ENCODE assay signal across 9 cellular contexts in genomic region chr6:85453052-85453451, GRCh38. TPM values are rescaled to one million over a fixed set of nuclear protein-coding genes. Genes with fewer than 3 reads are reported as not detected.
DNase-seq lines count a peak whose midpoint lies in the region; ATAC-seq and TF ChIP-seq lines count a peak whose summit lies in the region.
"Had no signal": no experiment of that assay in that cellular context is flagged by ENCODE, and none has a peak within 500 bp of the region (broad histone marks: within the 10 kb centered on the region; RNA-seq: fewer than 3 reads in every experiment).

No MANE protein-coding gene starts in this region.

- peaks cover 2% of the 10 kb centered on the region for H3K27me3 Mint-ChIP-seq in CD8-positive, alpha-beta T cell (ENCODE audit: low read depth)

- no peak for DNase-seq in CD8-positive, alpha-beta T cell
- DNase-seq in Panc1 (ENCODE audit: low read depth, low spot score) = no peak
- no peak for DNase-seq in coronary artery (ENCODE audit: low spot score)
- DNase-seq in osteoblast (ENCODE audit: insufficient read length, low spot score, missing footprints) = no peak
- no peak for DNase-seq in NCI-H2107 treated with DMSO at 0.1 percent for 48 hours (lab: John Stamatoyannopoulos, UW; ENCODE audit: unreplicated experiment)
- DNase-seq in NCI-H146 treated with DMSO at 0.1 percent for 48 hours (lab: John Stamatoyannopoulos, UW; ENCODE audit: unreplicated experiment) = no peak
- no peak for DNase-seq in NCI-H1105 (lab: John Stamatoyannopoulos, UW)
- no peak for DNase-seq in HAP-1 (ENCODE audit: low spot score in 2 of 2)
- DNase-seq: testis had no signal

- peaks cover 85% of the 10 kb centered on the region for H3K4me1 Mint-ChIP-seq in CD8-positive, alpha-beta T cell (ENCODE audit: low read depth)

- in situ Hi-C loops in Panc1 (cut with HindIII; ENCODE audit: low pct_unique_long_range_greater_than_20kb, low sequenced_read_pairs) = no loop called here
- in situ Hi-C loops in HAP-1 (cut with MboI; ENCODE audit: low sequenced_read_pairs) = no loop called here

- H3K36me3 ChIP-seq in CD8-positive, alpha-beta T cell (ENCODE audit: insufficient read depth, low read length) = no peaks in the 10 kb centered on the region
- no peaks in the 10 kb centered on the region; the same call in none of the 2 replicates for H3K36me3 ChIP-seq in Panc1 (ENCODE audit: control insufficient read depth, insufficient read depth, low read length)
- peaks cover 32% of the 10 kb centered on the region for H3K36me3 ChIP-seq in osteoblast (ENCODE audit: insufficient read depth, low read length)
- H3K36me3 ChIP-seq in HAP-1 (replicated peaks) = no peaks in the 10 kb centered on the region

- no peaks in the 10 kb centered on the region for H3K27me3 ChIP-seq in CD8-positive, alpha-beta T cell (ENCODE audit: insufficient read depth, low read length)
- no peaks in the 10 kb centered on the region for H3K27me3 ChIP-seq in Panc1 (ENCODE audit: control insufficient read depth, insufficient read depth, low read length)
- H3K27me3 ChIP-seq in osteoblast (ENCODE audit: insufficient read depth, low read length) = no peaks in the 10 kb centered on the region
- H3K27me3 ChIP-seq in HAP-1 (ENCODE audit: low read depth) = peaks cover 17% of the 10 kb centered on the region
- H3K27me3 ChIP-seq: testis had no signal

- ATAC-seq in CD8-positive, alpha-beta T cell = no peak
- no peak for ATAC-seq in Panc1

- peak overlapping the region; percentile 98 for H3K4me3 Mint-ChIP-seq in CD8-positive, alpha-beta T cell

- no peaks in the 10 kb centered on the region for H3K9me3 ChIP-seq in CD8-positive, alpha-beta T cell (ENCODE audit: low read length)
- H3K9me3 ChIP-seq in Panc1 (ENCODE audit: control insufficient read depth, insufficient read depth, low read depth, low read length) = no peaks in the 10 kb centered on the region
- H3K9me3 ChIP-seq in osteoblast (ENCODE audit: low read depth, low read length) = no peaks in the 10 kb centered on the region
- no peaks in the 10 kb centered on the region for H3K9me3 ChIP-seq in HAP-1
- H3K9me3 ChIP-seq: testis had no signal

- H3K27ac ChIP-seq in CD8-positive, alpha-beta T cell (ENCODE audit: low read depth, low read length) = peak overlapping the region; percentile 6
- peak overlapping the region; percentile 93 for H3K27ac ChIP-seq in Panc1 (ENCODE audit: low read length)
- H3K27ac ChIP-seq in coronary artery = peak overlapping the region in 1 of 2 donors; percentile 48
- peak overlapping the region; percentile 92 for H3K27ac ChIP-seq in osteoblast (ENCODE audit: low read depth, low read length)

- intact Hi-C loops in CD8-positive, alpha-beta T cell (cut with DNase I, micrococcal nuclease) = loop anchor here in 1 of 2 experiments (10.0 kb wide), 1 partner anchor 222 kb away; no protein-coding TSS in a partner anchor
- intact Hi-C loops in Panc1 (cut with micrococcal nuclease; ENCODE audit: unreplicated experiment) = no loop called here

- H3K27ac Mint-ChIP-seq in CD8-positive, alpha-beta T cell = peak overlapping the region; percentile 97

- peaks cover 68% of the 10 kb centered on the region for H3K4me1 ChIP-seq in CD8-positive, alpha-beta T cell (ENCODE audit: insufficient read depth, low read length)
- H3K4me1 ChIP-seq in Panc1 (ENCODE audit: control insufficient read depth, insufficient read depth, low read length) (peaks cover 54% of the 10 kb centered on the region), osteoblast (ENCODE audit: insufficient read depth, low read length) (peaks cover 58% of the 10 kb centered on the region), HAP-1 (no peaks in the 10 kb centered on the region)

- POLR2A ChIA-PET in CD8-positive, alpha-beta T cell (lab: Charles Lee) = interaction anchor here (1.0 to 5.3 kb wide), 2 partner anchors 10 to 49 kb away, joined by 3 to 69 read pairs; no protein-coding TSS in a partner anchor
- POLR2A ChIA-PET in Panc1 (lab: Charles Lee) = no interaction called here

- BruUV-seq in Panc1 (replicated peaks; lab: Mats Ljungman, UMichigan) = no TSS peak

- H3K79me2 ChIP-seq in osteoblast (ENCODE audit: insufficient read depth, low read length) = peaks cover 95% of the 10 kb centered on the region

- H3K4me3 ChIP-seq in CD8-positive, alpha-beta T cell (ENCODE audit: low read depth, low read length) = peak overlapping the region; percentile 25
- H3K4me3 ChIP-seq in Panc1 (ENCODE audit: low read depth in 2 of 2, low read length in 2 of 2) (peak overlapping the region; percentile 87 to 96; a peak in 3 of 4 replicates), coronary artery (peak overlapping the region; percentile 85), osteoblast (ENCODE audit: insufficient read depth, low read length) (peak overlapping the region; percentile 86), HAP-1 (no peak overlapping the region)
- H3K4me3 ChIP-seq: testis had no signal

- peak overlapping the region; percentile 78 for H3K4me2 ChIP-seq in osteoblast (ENCODE audit: insufficient read depth, low read length)

- CTCF ChIA-PET in CD8-positive, alpha-beta T cell (lab: Charles Lee) = interaction anchor here (0.5 to 18.4 kb wide), 3 partner anchors 27 to 81 kb away, joined by 3 to 187 read pairs (median 36); no protein-coding TSS in a partner anchor
- CTCF ChIA-PET in Panc1 (lab: Charles Lee) = no interaction called here

- H2AFZ ChIP-seq in osteoblast (ENCODE audit: low read length) = no peak overlapping the region

- no peak for TF ChIP-seq CTCF in CD8-positive, alpha-beta T cell (IDR thresholded peaks at IDR 0.05)
- no peak for TF ChIP-seq CTCF in Panc1 (IDR thresholded peaks at IDR 0.05)
- no peak for TF ChIP-seq CTCF in coronary artery (IDR thresholded peaks at IDR 0.05)
- TF ChIP-seq CTCF in osteoblast (IDR thresholded peaks at IDR 0.05; ENCODE audit: extremely low read depth, low read depth, low read length) = no peak

- peaks cover 23% of the 10 kb centered on the region for H3K36me3 Mint-ChIP-seq in CD8-positive, alpha-beta T cell

- peaks cover 41% of the 10 kb centered on the region for H4K20me1 ChIP-seq in osteoblast (ENCODE audit: insufficient read depth, low read length)

- H3K9me3 Mint-ChIP-seq in CD8-positive, alpha-beta T cell = no peaks in the 10 kb centered on the region

RNA-seq across cellular contexts. Expression of gene NT5E, which starts 3.2 kb away (rescaled TPM):
- 10 to 100 TPM; 12.7 to 13.0 TPM for total RNA-seq in CD8-positive, alpha-beta T cell
- total RNA-seq in Panc1 (2021; ENCODE audit: unreplicated experiment) (58.4 TPM), osteoblast (219 and 280 TPM in 2 replicates)
- 52.4 TPM for polyA plus RNA-seq in Panc1 (2012; ENCODE audit: insufficient read length)
